15 cellular contexts compared by ENCODE assay signal in genomic region chr2:162000466-162000865, GRCh38.
"Had no signal": no experiment of that assay in that cellular context is flagged by ENCODE, and none has a peak within 500 bp of the region (broad histone marks: within the 10 kb centered on the region; RNA-seq: fewer than 3 reads in every experiment).

No MANE protein-coding gene starts in this region.

- DNase-seq: activated CD4-positive, alpha-beta T cell treated with anti-CD3 and anti-CD28 coated beads for 36 hours; activated effector memory CD4-positive, alpha-beta T cell treated with anti-CD3 and anti-CD28 coated beads, Interleukin-2, amount 50 U/mL, for 16 hours; activated T-cell treated with anti-CD3 and anti-CD28 coated beads, Interleukin-2, amount 50 U/mL, for 1 hour; central memory CD4-positive, alpha-beta T cell; heart left ventricle; left colon; naive thymus-derived CD4-positive, alpha-beta T cell; nucleus accumbens; right cardiac atrium; small intestine; T1000; thyroid gland; uterus had no signal

- H3K4me1 ChIP-seq: thyroid gland, uterus had no signal

- H3K9me3 ChIP-seq: heart left ventricle, thyroid gland, uterus had no signal

- H3K27me3 ChIP-seq: heart left ventricle, thyroid gland, uterus had no signal

- H3K27ac Mint-ChIP-seq: activated CD4-positive, alpha-beta T cell treated with anti-CD3 and anti-CD28 coated beads for 36 hours; progenitor cell of endocrine pancreas had no signal

- H3K27me3 Mint-ChIP-seq: activated CD4-positive, alpha-beta T cell treated with anti-CD3 and anti-CD28 coated beads for 36 hours; naive thymus-derived CD4-positive, alpha-beta T cell had no signal

- H3K4me3 Mint-ChIP-seq: activated CD4-positive, alpha-beta T cell treated with anti-CD3 and anti-CD28 coated beads for 36 hours; naive thymus-derived CD4-positive, alpha-beta T cell had no signal

- H3K27ac ChIP-seq: heart left ventricle, thyroid gland, uterus had no signal

- ATAC-seq: activated CD4-positive, alpha-beta T cell treated with anti-CD3 and anti-CD28 coated beads for 36 hours; heart left ventricle; left colon; naive thymus-derived CD4-positive, alpha-beta T cell; right cardiac atrium had no signal

- H3K9me3 Mint-ChIP-seq: naive thymus-derived CD4-positive, alpha-beta T cell had no signal

- H3K4me3 ChIP-seq: heart left ventricle, lung, thyroid gland, uterus had no signal

- H3K36me3 ChIP-seq: thyroid gland, uterus had no signal
